In genomic region chr10:3467052-3467906, GRCh38 we compare ENCODE assay signal across 8 cellular contexts.
DNase-seq lines count a peak whose midpoint lies in the region; ATAC-seq and TF ChIP-seq lines count a peak whose summit lies in the region.

No MANE protein-coding gene starts in this region.

- H3K4me3 Mint-ChIP-seq in endothelial cell (ENCODE audit: unreplicated experiment) = no peak overlapping the region
- H3K4me3 Mint-ChIP-seq in naive thymus-derived CD8-positive, alpha-beta T cell = peak overlapping the region in 1 of 10 donors; percentile 65

- no peaks in the 10 kb centered on the region for H3K27me3 ChIP-seq in muscle layer of duodenum (ENCODE audit: low read depth, low read length)

- CTCF ChIA-PET in RWPE1 (lab: Yijun Ruan, JAX) = interaction anchor here (0.5 kb wide), 1 partner anchor 252 kb away, joined by 3 read pairs; no protein-coding TSS in a partner anchor

- DNase-seq in ELR (ENCODE audit: low read depth) (peak; percentile 98), RWPE1 (ENCODE audit: low spot score) (peak; percentile 76), endothelial cell (ENCODE audit: low spot score) (no peak), SKM-1 (lab: John Stamatoyannopoulos, UW; ENCODE audit: unreplicated experiment) (no peak), iPS-NIHi7 (ENCODE audit: extremely low spot score) (no peak)
- DNase-seq in naive thymus-derived CD8-positive, alpha-beta T cell = no peak

- H3K4me1 ChIP-seq in muscle layer of duodenum (ENCODE audit: control insufficient read depth in 1 of 2, insufficient read depth in 2 of 2, low read length in 2 of 2) = peaks cover 10 to 11% of the 10 kb centered on the region in 2 donors

- peaks cover 53% of the 10 kb centered on the region for H3K4me1 Mint-ChIP-seq in endothelial cell (ENCODE audit: unreplicated experiment)
- peaks cover 8 to 39% (median 14%) of the 10 kb centered on the region in 4 donors for H3K4me1 Mint-ChIP-seq in naive thymus-derived CD8-positive, alpha-beta T cell

- H3K36me3 Mint-ChIP-seq in endothelial cell (ENCODE audit: low read depth, unreplicated experiment) = peaks cover 4% of the 10 kb centered on the region
- no peaks in the 10 kb centered on the region for H3K36me3 Mint-ChIP-seq in naive thymus-derived CD8-positive, alpha-beta T cell

- 0 out of 2 replicates have a peak, but pooled peaks have one; percentile 20 for TF ChIP-seq CTCF in RWPE1 (conservative IDR thresholded peaks at IDR 0.05; ENCODE audit: low read depth)
- no peak for TF ChIP-seq CTCF in endothelial cell (IDR thresholded peaks at IDR 0.05; ENCODE audit: unreplicated experiment)

- H3K27ac Mint-ChIP-seq in endothelial cell (ENCODE audit: unreplicated experiment) = peak overlapping the region; percentile 87
- no peak overlapping the region for H3K27ac Mint-ChIP-seq in naive thymus-derived CD8-positive, alpha-beta T cell

- peaks cover 0 to 11% of the 10 kb centered on the region in 2 donors for H3K36me3 ChIP-seq in muscle layer of duodenum (ENCODE audit: control insufficient read depth in 1 of 2, insufficient read depth in 2 of 2, low read length in 2 of 2)

- H3K27me3 Mint-ChIP-seq in endothelial cell (ENCODE audit: unreplicated experiment) = peaks cover 6% of the 10 kb centered on the region
- peaks cover 3 to 22% (median 14%) of the 10 kb centered on the region in 5 donors for H3K27me3 Mint-ChIP-seq in naive thymus-derived CD8-positive, alpha-beta T cell

- H3K9me3 ChIP-seq in muscle layer of duodenum (ENCODE audit: control insufficient read depth in 1 of 2, low read length in 2 of 2) = no peaks in the 10 kb centered on the region

- peak overlapping the region in 1 of 2 donors; percentile 31 for H3K4me3 ChIP-seq in muscle layer of duodenum (ENCODE audit: low read depth in 1 of 2, low read length in 2 of 2)

- H3K9me3 Mint-ChIP-seq in endothelial cell (ENCODE audit: unreplicated experiment) = no peaks in the 10 kb centered on the region
- no peaks in the 10 kb centered on the region for H3K9me3 Mint-ChIP-seq in naive thymus-derived CD8-positive, alpha-beta T cell

- peak overlapping the region; percentile 96 for H3K27ac ChIP-seq in RWPE1
- H3K27ac ChIP-seq in muscle layer of duodenum (ENCODE audit: low read length) = peak overlapping the region; percentile 94

- no peak for ATAC-seq in naive thymus-derived CD8-positive, alpha-beta T cell
- ATAC-seq in HG03280 (IDR thresholded peaks at IDR 0.05; ENCODE audit: unreplicated experiment) = no peak

- POLR2A ChIA-PET in RWPE1 (lab: Yijun Ruan, JAX; ENCODE audit: low non-redundant PET) = no interaction called here
- POLR2A ChIA-PET in naive thymus-derived CD8-positive, alpha-beta T cell (lab: Charles Lee) = no interaction called here

Comparison
In these comparisons a context has a peak if more than half of its experiments do, and no peak if none do; other contexts are left out.
1. DNase-seq: peak in ELR (single experiment) and RWPE1 (single experiment); none in endothelial cell (single experiment), naive thymus-derived CD8-positive, alpha-beta T cell (0 of 10), SKM-1 (single experiment) and iPS-NIHi7 (single experiment).